In genomic region chr14:103517626-103518415, GRCh38 we compare ENCODE assay signal across 8 cellular contexts. TPM values are rescaled to one million over a fixed set of nuclear protein-coding genes. Genes with fewer than 3 reads are reported as not detected.
A peak's percentile ranks its signal among the peaks of the same experiment; 100 is the strongest.
DNase-seq lines count a peak whose midpoint lies in the region; ATAC-seq, FAIRE-seq and TF ChIP-seq lines count a peak whose summit lies in the region.

No MANE protein-coding gene starts in this region.

- TF ChIP-seq RAD21 in HepG2 (CRISPR knock-in tag; IDR thresholded peaks at IDR 0.05): 0 out of 2 replicates have a peak, but pooled peaks have one; percentile 8

- no peak for TF ChIP-seq EP300 in HepG2 (IDR thresholded peaks at IDR 0.05; ENCODE audit: low read depth in 2 of 2, low read length in 2 of 2)
- TF ChIP-seq EP300 in HepG2 (CRISPR knock-in tag; IDR thresholded peaks at IDR 0.05; ENCODE audit: borderline replicate concordance): no peak

- peak; percentile 72 for ATAC-seq in HepG2

- H3K27ac ChIP-seq in HUES48 (ENCODE audit: low read depth, low read length) (peak overlapping the region; percentile 47), dorsolateral prefrontal cortex (peak overlapping the region in 58 of 59 donors; percentile 56 to 97 (median 94)), HepG2 (ENCODE audit: extremely low read length, insufficient read depth, low read length) (no peak overlapping the region), temporal lobe (ENCODE audit: low read depth, low read length) (peak overlapping the region; percentile 87), small intestine (ENCODE audit: low read depth in 1 of 2, low read length in 1 of 2) (no peak overlapping the region)

- H3K4me1 ChIP-seq in HUES48 (ENCODE audit: control insufficient read depth, insufficient read depth, low read length) (peaks cover 23% of the 10 kb centered on the region; the same call in 1 of the 2 replicates), HepG2 (ENCODE audit: insufficient read depth, low read length) (peaks cover 39% of the 10 kb centered on the region), small intestine (ENCODE audit: control insufficient read depth in 2 of 2, insufficient read depth in 1 of 2, low read depth in 1 of 2, low read length in 1 of 2) (peaks cover 0 to 2% of the 10 kb centered on the region in 2 donors)

- no peak overlapping the region for H2AFZ ChIP-seq in HepG2 (ENCODE audit: low read length)

- H3K9me3 ChIP-seq in HUES48 (ENCODE audit: control insufficient read depth, insufficient read depth, low read length) (no peaks in the 10 kb centered on the region), HepG2 (ENCODE audit: low read length) (no peaks in the 10 kb centered on the region), small intestine (ENCODE audit: control insufficient read depth, low read depth) (no peaks in the 10 kb centered on the region)

- no peak for TF ChIP-seq POLR2A in HepG2 (IDR thresholded peaks at IDR 0.05; ENCODE audit: insufficient read depth in 1 of 2, low read depth in 2 of 2, low read length in 2 of 2)

- in situ Hi-C loops in HepG2 (cut with HindIII; ENCODE audit: extremely low pct_ligation_motif_present, low pct_unique_long_range_greater_than_20kb): no loop called here

- H3K9ac ChIP-seq in HUES48 (ENCODE audit: low read depth, low read length): no peak overlapping the region
- H3K9ac ChIP-seq in HepG2 (ENCODE audit: insufficient read depth, low read depth, low read length): peak overlapping the region; percentile 38; the same call in 1 of the 2 replicates

- POLR2A ChIA-PET in HepG2 (lab: Yijun Ruan, JAX): interaction anchor here (1.2 to 3.1 kb wide), 3 partner anchors 10 to 23 kb away, joined by 3 to 24 read pairs (median 7); partner anchors contain the start of gene TRMT61A

- FAIRE-seq in HepG2 (lab: Jason Lieb, UNC) (no peak), small intestine (lab: Jason Lieb, UNC) (no peak)

- peaks cover under 1% of the 10 kb centered on the region; the same call in 1 of the 2 replicates for H3K27me3 ChIP-seq in HUES48 (ENCODE audit: control insufficient read depth, insufficient read depth, low read length)
- H3K27me3 ChIP-seq in dorsolateral prefrontal cortex: no peaks in the 10 kb centered on the region
- no peaks in the 10 kb centered on the region for H3K27me3 ChIP-seq in HepG2 (ENCODE audit: control insufficient read depth in 1 of 2, insufficient read depth in 2 of 2, low read length in 2 of 2)
- H3K27me3 ChIP-seq in small intestine (ENCODE audit: control insufficient read depth in 2 of 2, insufficient read depth in 2 of 2, low read length in 2 of 2): no peaks in the 10 kb centered on the region

- peak overlapping the region; percentile 73 for H3K4me2 ChIP-seq in HepG2 (ENCODE audit: low read depth, low read length)

- peaks cover 4% of the 10 kb centered on the region for H3K79me2 ChIP-seq in HepG2 (ENCODE audit: insufficient read depth, low read length)

- WGBS in HepG2 (ENCODE audit: low lambda C conversion rate): 22% methylated on average over 14 of the region's 21 CpGs
- WGBS in small intestine, 3 donors: 36 to 43% (median 37%) methylated on average over 19 to 21 of the region's 21 CpGs

- peak in 1 of 10 donors; percentile 42 for DNase-seq in dorsolateral prefrontal cortex
- DNase-seq in HepG2 (ENCODE audit: low spot score): no peak
- DNase-seq in UCSD-AML1 (lab: John Stamatoyannopoulos, UW; ENCODE audit: unreplicated experiment): no peak
- DNase-seq in small intestine: no peak
- no peak for DNase-seq in NCI-H1417 treated with DMSO at 0.1 percent for 48 hours (lab: John Stamatoyannopoulos, UW)
- DNase-seq in AG08396 (ENCODE audit: low spot score): no peak

- peaks cover 18% of the 10 kb centered on the region for H3K36me3 ChIP-seq in HUES48 (ENCODE audit: control insufficient read depth, insufficient read depth, low read length)
- peaks cover 0 to 10% of the 10 kb centered on the region in 2 experiments; a peak in 3 of 5 replicates for H3K36me3 ChIP-seq in HepG2 (replicated peaks in 1 of 2; ENCODE audit: control insufficient read depth in 1 of 2, insufficient read depth in 2 of 2, low read length in 2 of 2)
- H3K36me3 ChIP-seq in small intestine (ENCODE audit: control insufficient read depth in 2 of 2, insufficient read depth in 2 of 2, low read length in 2 of 2): no peaks in the 10 kb centered on the region

- TF ChIP-seq CTCF in dorsolateral prefrontal cortex (IDR thresholded peaks at IDR 0.05 in 54 of 56, conservative IDR thresholded peaks at IDR 0.05 in 2 of 56; ENCODE audit: low read depth in 1 of 56, partially characterized antibody in 56 of 56) (no peak), HepG2 (CRISPR knock-in tag; IDR thresholded peaks at IDR 0.05) (peak; percentile 9; the same call in 1 of the 2 replicates)

- CTCF ChIA-PET in HepG2 (lab: Yijun Ruan, JAX; ENCODE audit: low intra/inter-chr PET ratio, low total read pairs): interaction anchor here (0.9 to 3.0 kb wide), 4 partner anchors 18 to 32 kb away, joined by 3 to 38 read pairs (median 4); no protein-coding TSS in a partner anchor

- BruUV-seq in HepG2 (replicated peaks; lab: Mats Ljungman, UMichigan): no TSS peak

- intact Hi-C loops in dorsolateral prefrontal cortex (cut with DNase I): loop anchor here in 1 of 2 donors (1.0 kb wide), 1 partner anchor 28 kb away; no protein-coding TSS in a partner anchor
- intact Hi-C loops in HepG2 (cut with micrococcal nuclease; ENCODE audit: unreplicated experiment): loop anchor here (1.0 kb wide), 1 partner anchor 28 kb away; no protein-coding TSS in a partner anchor

- H4K20me1 ChIP-seq in HepG2 (ENCODE audit: insufficient read depth, low read length): no peaks in the 10 kb centered on the region

- no peak overlapping the region for H3K4me3 ChIP-seq in HUES48 (ENCODE audit: low read depth, low read length)
- peak overlapping the region in 2 of 59 donors; percentile 9 to 84 for H3K4me3 ChIP-seq in dorsolateral prefrontal cortex
- H3K4me3 ChIP-seq in HepG2 (replicated peaks in 1 of 3; ENCODE audit: insufficient read depth in 1 of 3, low read depth in 2 of 3, low read length in 3 of 3): peak overlapping the region in 2 of 3 experiments; percentile 26 to 59; a peak in 5 of 6 replicates
- no peak overlapping the region for H3K4me3 ChIP-seq in small intestine (ENCODE audit: low read depth in 1 of 2, low read length in 2 of 2)

RNA-seq across cellular contexts. Expression of gene CKB, which starts 4.8 kb away (rescaled TPM):
- total RNA-seq in dorsolateral prefrontal cortex (1,000 to 10,000 TPM; 1,109 to 2,418 (median 1,592) TPM), HepG2 (2016; rRNA removed; fragmentation: Illumina TruSeq; extraction: Trizol) (82.3 and 92.4 TPM in 2 replicates), temporal lobe (249 TPM)
- 35.0 and 38.6 TPM in 2 replicates for total RNA-seq in HepG2 (2016; cell fraction: cytosol; rRNA removed; fragmentation: Illumina TruSeq; extraction: Trizol; ENCODE audit: low read depth)
- total RNA-seq in HepG2 (2016; cell fraction: insoluble cytoplasmic fraction; rRNA removed; fragmentation: Illumina TruSeq; extraction: Trizol): 77.0 and 90.7 TPM in 2 replicates
- total RNA-seq in HepG2 (2016; cell fraction: membrane; rRNA removed; fragmentation: Illumina TruSeq; extraction: Trizol): 39.1 and 44.5 TPM in 2 replicates
- 55.0 and 62.1 TPM in 2 replicates for total RNA-seq in HepG2 (2016; cell fraction: nucleus; rRNA removed; fragmentation: Illumina TruSeq; extraction: Trizol)
- polyA plus RNA-seq in HepG2 (2011; rRNA removed) (179 and 217 TPM in 2 replicates), small intestine (10 to 100 TPM; 36.7 to 84.6 (median 60.8) TPM)
- 94.2 and 257 TPM in 2 replicates for polyA plus RNA-seq in HepG2 (2011; cell fraction: cytosol; rRNA removed)
- 634 and 1,191 TPM in 2 replicates for polyA plus RNA-seq in HepG2 (2011; cell fraction: nucleus; rRNA removed)
- 136 and 210 TPM in 2 replicates for polyA plus RNA-seq in HepG2 (2012)
- 60.2 and 68.2 TPM in 2 replicates for polyA plus RNA-seq in HepG2 (2016; cell fraction: cytosol; fragmentation: Illumina TruSeq; extraction: Trizol; ENCODE audit: low read depth)
- 156 and 198 TPM in 2 replicates for polyA plus RNA-seq in HepG2 (2016; cell fraction: insoluble cytoplasmic fraction; fragmentation: Illumina TruSeq; extraction: Trizol; ENCODE audit: low read depth)
- polyA plus RNA-seq in HepG2 (2016; cell fraction: membrane; fragmentation: Illumina TruSeq; extraction: Trizol; ENCODE audit: low read depth): 60.4 and 60.5 TPM in 2 replicates
- polyA plus RNA-seq in HepG2 (2016; cell fraction: nucleus; fragmentation: Illumina TruSeq; extraction: Trizol; ENCODE audit: insufficient read depth, low read depth): 164 and 170 TPM in 2 replicates
- 111 and 125 TPM in 2 replicates for polyA minus RNA-seq in HepG2 (2011; rRNA and poly(A)+ RNA removed; ENCODE audit: low replicate concordance)
- polyA minus RNA-seq in HepG2 (2011; cell fraction: cytosol; rRNA and poly(A)+ RNA removed): 96.8 and 156 TPM in 2 replicates
- 34.2 and 39.0 TPM in 2 replicates for polyA minus RNA-seq in HepG2 (2011; cell fraction: nucleus; rRNA and poly(A)+ RNA removed)

RNA-seq across cellular contexts. Expression of gene TRMT61A, which starts 11.2 kb away (rescaled TPM):
- 10 to 100 TPM in 119 of 120 experiments, 1 to 10 TPM in 1; 9.8 to 20.3 (median 14.3) TPM for total RNA-seq in dorsolateral prefrontal cortex
- 12.2 and 13.6 TPM in 2 replicates for total RNA-seq in HepG2 (2016; rRNA removed; fragmentation: Illumina TruSeq; extraction: Trizol)
- total RNA-seq in HepG2 (2016; cell fraction: cytosol; rRNA removed; fragmentation: Illumina TruSeq; extraction: Trizol; ENCODE audit: low read depth): 4.0 and 5.2 TPM in 2 replicates
- 12.4 and 14.5 TPM in 2 replicates for total RNA-seq in HepG2 (2016; cell fraction: insoluble cytoplasmic fraction; rRNA removed; fragmentation: Illumina TruSeq; extraction: Trizol)
- 8.3 and 9.6 TPM in 2 replicates for total RNA-seq in HepG2 (2016; cell fraction: membrane; rRNA removed; fragmentation: Illumina TruSeq; extraction: Trizol)
- 10.4 and 11.7 TPM in 2 replicates for total RNA-seq in HepG2 (2016; cell fraction: nucleus; rRNA removed; fragmentation: Illumina TruSeq; extraction: Trizol)
- 6.5 and 9.8 TPM in 2 replicates for polyA plus RNA-seq in HepG2 (2011; rRNA removed)
- 6.4 and 11.5 TPM in 2 replicates for polyA plus RNA-seq in HepG2 (2011; cell fraction: cytosol; rRNA removed)
- polyA plus RNA-seq in HepG2 (2011; cell fraction: nucleus; rRNA removed): 26.1 and 31.2 TPM in 2 replicates
- polyA plus RNA-seq in HepG2 (2012): 4.0 and 8.4 TPM in 2 replicates
- polyA plus RNA-seq in HepG2 (2016; cell fraction: cytosol; fragmentation: Illumina TruSeq; extraction: Trizol; ENCODE audit: low read depth): 3.9 and 4.4 TPM in 2 replicates
- 12.0 and 13.1 TPM in 2 replicates for polyA plus RNA-seq in HepG2 (2016; cell fraction: insoluble cytoplasmic fraction; fragmentation: Illumina TruSeq; extraction: Trizol; ENCODE audit: low read depth)
- 6.7 and 7.2 TPM in 2 replicates for polyA plus RNA-seq in HepG2 (2016; cell fraction: membrane; fragmentation: Illumina TruSeq; extraction: Trizol; ENCODE audit: low read depth)
- polyA plus RNA-seq in HepG2 (2016; cell fraction: nucleus; fragmentation: Illumina TruSeq; extraction: Trizol; ENCODE audit: insufficient read depth, low read depth): 13.5 and 14.3 TPM in 2 replicates
- polyA minus RNA-seq in HepG2 (2011; rRNA and poly(A)+ RNA removed; ENCODE audit: low replicate concordance): 14.6 and 19.9 TPM in 2 replicates
- polyA minus RNA-seq in HepG2 (2011; cell fraction: cytosol; rRNA and poly(A)+ RNA removed): 4.6 and 4.7 TPM in 2 replicates
- 15.8 and 16.6 TPM in 2 replicates for polyA minus RNA-seq in HepG2 (2011; cell fraction: nucleus; rRNA and poly(A)+ RNA removed)
- total RNA-seq in temporal lobe: 4.7 TPM
- polyA plus RNA-seq in small intestine: 10 to 100 TPM in 1 of 3 donors, 1 to 10 TPM in 2; 4.9 to 16.5 (median 7.3) TPM

RNA-seq across cellular contexts. Expression of gene BAG5, which starts 44.6 kb away (rescaled TPM):
- total RNA-seq in dorsolateral prefrontal cortex (10 to 100 TPM; 25.3 to 45.6 (median 35.3) TPM), HepG2 (2016; rRNA removed; fragmentation: Illumina TruSeq; extraction: Trizol) (21.0 and 34.8 TPM in 2 replicates), temporal lobe (32.2 TPM)
- 2.3 and 2.5 TPM in 2 replicates for total RNA-seq in HepG2 (2016; cell fraction: cytosol; rRNA removed; fragmentation: Illumina TruSeq; extraction: Trizol; ENCODE audit: low read depth)
- total RNA-seq in HepG2 (2016; cell fraction: insoluble cytoplasmic fraction; rRNA removed; fragmentation: Illumina TruSeq; extraction: Trizol): 21.9 and 34.1 TPM in 2 replicates
- total RNA-seq in HepG2 (2016; cell fraction: membrane; rRNA removed; fragmentation: Illumina TruSeq; extraction: Trizol): 11.4 and 14.2 TPM in 2 replicates
- 14.8 and 16.2 TPM in 2 replicates for total RNA-seq in HepG2 (2016; cell fraction: nucleus; rRNA removed; fragmentation: Illumina TruSeq; extraction: Trizol)
- polyA plus RNA-seq in HepG2 (2011; rRNA removed) (3.0 and 3.5 TPM in 2 replicates), small intestine (10 to 100 TPM in 2 of 3 donors, 1 to 10 TPM in 1; 8.5 to 14.2 (median 11.1) TPM)
- polyA plus RNA-seq in HepG2 (2011; cell fraction: cytosol; rRNA removed): 2.5 and 3.9 TPM in 2 replicates
- 3.3 and 3.7 TPM in 2 replicates for polyA plus RNA-seq in HepG2 (2011; cell fraction: nucleus; rRNA removed)
- polyA plus RNA-seq in HepG2 (2012): 7.9 and 9.3 TPM in 2 replicates
- 1.0 and 1.3 TPM in 2 replicates for polyA plus RNA-seq in HepG2 (2016; cell fraction: cytosol; fragmentation: Illumina TruSeq; extraction: Trizol; ENCODE audit: low read depth)
- 16.8 and 20.0 TPM in 2 replicates for polyA plus RNA-seq in HepG2 (2016; cell fraction: insoluble cytoplasmic fraction; fragmentation: Illumina TruSeq; extraction: Trizol; ENCODE audit: low read depth)
- 5.3 and 6.2 TPM in 2 replicates for polyA plus RNA-seq in HepG2 (2016; cell fraction: membrane; fragmentation: Illumina TruSeq; extraction: Trizol; ENCODE audit: low read depth)
- polyA plus RNA-seq in HepG2 (2016; cell fraction: nucleus; fragmentation: Illumina TruSeq; extraction: Trizol; ENCODE audit: insufficient read depth, low read depth): 13.8 and 14.6 TPM in 2 replicates
- polyA minus RNA-seq in HepG2 (2011; rRNA and poly(A)+ RNA removed; ENCODE audit: low replicate concordance): 5.3 and 11.8 TPM in 2 replicates
- 7.2 and 8.6 TPM in 2 replicates for polyA minus RNA-seq in HepG2 (2011; cell fraction: cytosol; rRNA and poly(A)+ RNA removed)
- polyA minus RNA-seq in HepG2 (2011; cell fraction: nucleus; rRNA and poly(A)+ RNA removed): 9.8 and 9.9 TPM in 2 replicates

RNA-seq across cellular contexts. Expression of gene COA8, which starts 44.9 kb away (rescaled TPM):
- total RNA-seq in dorsolateral prefrontal cortex (10 to 100 TPM; 21.7 to 47.0 (median 35.6) TPM), HepG2 (2016; rRNA removed; fragmentation: Illumina TruSeq; extraction: Trizol) (25.1 and 25.2 TPM in 2 replicates), temporal lobe (26.8 TPM)
- 29.4 and 38.9 TPM in 2 replicates for total RNA-seq in HepG2 (2016; cell fraction: cytosol; rRNA removed; fragmentation: Illumina TruSeq; extraction: Trizol; ENCODE audit: low read depth)
- total RNA-seq in HepG2 (2016; cell fraction: insoluble cytoplasmic fraction; rRNA removed; fragmentation: Illumina TruSeq; extraction: Trizol): 25.7 and 29.2 TPM in 2 replicates
- 46.6 and 48.0 TPM in 2 replicates for total RNA-seq in HepG2 (2016; cell fraction: membrane; rRNA removed; fragmentation: Illumina TruSeq; extraction: Trizol)
- total RNA-seq in HepG2 (2016; cell fraction: nucleus; rRNA removed; fragmentation: Illumina TruSeq; extraction: Trizol): 11.0 and 15.0 TPM in 2 replicates
- polyA plus RNA-seq in HepG2 (2011; rRNA removed) (10.9 and 14.0 TPM in 2 replicates), small intestine (10 to 100 TPM; 33.0 to 68.7 (median 56.5) TPM)
- 10.2 and 14.5 TPM in 2 replicates for polyA plus RNA-seq in HepG2 (2011; cell fraction: cytosol; rRNA removed)
- 2.6 and 3.1 TPM in 2 replicates for polyA plus RNA-seq in HepG2 (2011; cell fraction: nucleus; rRNA removed)
- 25.7 and 32.6 TPM in 2 replicates for polyA plus RNA-seq in HepG2 (2012)
- polyA plus RNA-seq in HepG2 (2016; cell fraction: cytosol; fragmentation: Illumina TruSeq; extraction: Trizol; ENCODE audit: low read depth): 63.7 and 73.8 TPM in 2 replicates
- polyA plus RNA-seq in HepG2 (2016; cell fraction: insoluble cytoplasmic fraction; fragmentation: Illumina TruSeq; extraction: Trizol; ENCODE audit: low read depth): 33.7 and 39.8 TPM in 2 replicates
- 52.0 and 59.9 TPM in 2 replicates for polyA plus RNA-seq in HepG2 (2016; cell fraction: membrane; fragmentation: Illumina TruSeq; extraction: Trizol; ENCODE audit: low read depth)
- 21.5 and 21.7 TPM in 2 replicates for polyA plus RNA-seq in HepG2 (2016; cell fraction: nucleus; fragmentation: Illumina TruSeq; extraction: Trizol; ENCODE audit: insufficient read depth, low read depth)
- 4.7 and 5.1 TPM in 2 replicates for polyA minus RNA-seq in HepG2 (2011; rRNA and poly(A)+ RNA removed; ENCODE audit: low replicate concordance)
- polyA minus RNA-seq in HepG2 (2011; cell fraction: cytosol; rRNA and poly(A)+ RNA removed): 3.6 and 6.4 TPM in 2 replicates
- 10.1 and 11.3 TPM in 2 replicates for polyA minus RNA-seq in HepG2 (2011; cell fraction: nucleus; rRNA and poly(A)+ RNA removed)

Comparison
In these comparisons a context has a peak if more than half of its experiments do, and no peak if none do; other contexts are left out.
1. H3K27ac ChIP-seq: peak in HUES48 (single experiment), dorsolateral prefrontal cortex (58 of 59) and temporal lobe (single experiment); none in HepG2 (single experiment) and small intestine (0 of 2).
2. H3K4me3 ChIP-seq: peak in HepG2 (2 of 3); none in HUES48 (single experiment) and small intestine (0 of 2).